In the genomic region with DNA sequence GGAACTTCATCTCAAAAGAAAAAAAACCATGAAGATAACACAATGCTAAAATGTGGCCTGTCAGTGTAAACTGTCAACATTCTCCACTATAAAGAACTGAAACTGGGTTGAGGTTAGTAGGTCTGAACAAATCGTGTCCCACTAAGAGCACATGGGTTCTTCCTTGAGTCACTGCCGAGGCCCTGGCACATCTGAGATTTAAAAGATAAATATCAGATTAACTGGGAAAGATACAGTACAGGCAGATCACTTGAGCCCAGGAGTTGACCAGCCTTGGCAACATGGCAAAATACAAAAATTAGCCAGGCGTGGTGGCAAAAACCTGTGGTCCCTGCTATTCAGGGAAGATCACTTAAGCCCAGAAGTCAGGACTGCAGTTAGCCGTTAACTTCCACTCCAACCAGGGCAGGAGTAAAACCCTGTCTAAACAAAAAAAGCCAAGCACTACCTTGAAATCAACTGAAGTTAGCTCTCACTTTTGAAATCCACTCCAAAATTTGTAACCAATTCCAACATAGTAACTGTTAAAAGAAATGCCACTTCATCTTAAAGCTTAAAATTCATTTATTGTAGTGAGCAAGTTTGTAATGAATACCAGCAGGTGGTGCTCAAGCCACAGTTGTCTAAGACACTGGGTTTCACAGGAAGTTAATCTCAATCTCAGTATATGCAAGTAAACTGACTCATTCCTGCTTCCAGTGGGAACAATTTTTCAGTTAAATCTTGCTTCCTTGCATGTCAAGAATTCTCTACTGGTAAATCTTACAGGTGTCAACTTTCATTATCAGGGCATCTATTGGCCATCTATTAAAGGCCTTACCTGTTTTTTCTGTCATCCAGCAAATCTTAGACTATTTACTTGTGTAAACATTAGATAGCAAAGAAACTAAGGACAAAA, we compare ENCODE assay signal across 1 cellular context.
TF ChIP-seq lines count a peak whose summit lies in the region.

No MANE protein-coding gene starts in this region.

TF ChIP-seq in GM12878, 131 proteins besides CTCF, POLR2A, EP300 and RAD21 (continued from another document and continues in another):
- TF ChIP-seq, protein P1, sequence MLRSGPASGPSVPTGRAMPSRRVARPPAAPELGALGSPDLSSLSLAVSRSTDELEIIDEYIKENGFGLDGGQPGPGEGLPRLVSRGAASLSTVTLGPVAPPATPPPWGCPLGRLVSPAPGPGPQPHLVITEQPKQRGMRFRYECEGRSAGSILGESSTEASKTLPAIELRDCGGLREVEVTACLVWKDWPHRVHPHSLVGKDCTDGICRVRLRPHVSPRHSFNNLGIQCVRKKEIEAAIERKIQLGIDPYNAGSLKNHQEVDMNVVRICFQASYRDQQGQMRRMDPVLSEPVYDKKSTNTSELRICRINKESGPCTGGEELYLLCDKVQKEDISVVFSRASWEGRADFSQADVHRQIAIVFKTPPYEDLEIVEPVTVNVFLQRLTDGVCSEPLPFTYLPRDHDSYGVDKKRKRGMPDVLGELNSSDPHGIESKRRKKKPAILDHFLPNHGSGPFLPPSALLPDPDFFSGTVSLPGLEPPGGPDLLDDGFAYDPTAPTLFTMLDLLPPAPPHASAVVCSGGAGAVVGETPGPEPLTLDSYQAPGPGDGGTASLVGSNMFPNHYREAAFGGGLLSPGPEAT (IDR thresholded peaks at IDR 0.05; ENCODE audit: low read depth), result 0 out of 2 replicates have a peak, but pooled peaks have one; percentile 26
- TF ChIP-seq PAX5 (IDR thresholded peaks at IDR 0.05; ENCODE audit: borderline replicate concordance, low read depth, low read length) (no peak), YBX1 (IDR thresholded peaks at IDR 0.05) (no peak), NR2F1 (conservative IDR thresholded peaks at IDR 0.05) (no peak), NRF1 (conservative IDR thresholded peaks at IDR 0.05; ENCODE audit: low read depth, low read length) (no peak), IRF4 (IDR thresholded peaks at IDR 0.05; ENCODE audit: low read depth, low read length) (0 out of 2 replicates have a peak, but pooled peaks have one; percentile 33), RAD51 (IDR thresholded peaks at IDR 0.05) (no peak), SUPT20H (IDR thresholded peaks at IDR 0.05; ENCODE audit: borderline replicate concordance, control insufficient read depth, low read depth, low read length) (no peak), HDAC6 (IDR thresholded peaks at IDR 0.05; ENCODE audit: unreplicated experiment) (peak; percentile 44), CBX5 (IDR thresholded peaks at IDR 0.05; ENCODE audit: low read depth) (no peak), ZNF622 (IDR thresholded peaks at IDR 0.05) (no peak), BCL11A (IDR thresholded peaks at IDR 0.05; ENCODE audit: low read depth, low read length) (no peak), POLR2AphosphoS2 (IDR thresholded peaks at IDR 0.05; ENCODE audit: low read depth, low read length) (peak; percentile 62), SMARCA5 (IDR thresholded peaks at IDR 0.05) (peak; percentile 78; the same call in 1 of the 2 replicates), JUNB (IDR thresholded peaks at IDR 0.05) (no peak), CREB1 (IDR thresholded peaks at IDR 0.05; ENCODE audit: low read depth) (peak; percentile 10; the same call in 1 of the 2 replicates), HDAC2 (IDR thresholded peaks at IDR 0.05) (no peak), ESRRA (IDR thresholded peaks at IDR 0.05; ENCODE audit: low read length) (no peak), TAF1 (IDR thresholded peaks at IDR 0.05; ENCODE audit: borderline replicate concordance, low read depth, low read length) (no peak), DPF2 (IDR thresholded peaks at IDR 0.05) (peak; percentile 74), CREM (IDR thresholded peaks at IDR 0.05; ENCODE audit: low read depth) (no peak), CEBPB (IDR thresholded peaks at IDR 0.05; ENCODE audit: borderline replicate concordance in 1 of 2, low read depth in 2 of 2, low read length in 2 of 2) (peak in 1 of 2 experiments; percentile 55; a peak in 1 of 4 replicates), ZNF207 (IDR thresholded peaks at IDR 0.05; ENCODE audit: borderline replicate concordance) (0 out of 2 replicates have a peak, but pooled peaks have one; percentile 16), FOXK2 (IDR thresholded peaks at IDR 0.05) (no peak), EZH2 (IDR thresholded peaks at IDR 0.05; ENCODE audit: borderline replicate concordance, control insufficient read depth, low read depth, low read length) (no peak), RB1 (IDR thresholded peaks at IDR 0.05; ENCODE audit: borderline replicate concordance) (0 out of 2 replicates have a peak, but pooled peaks have one; percentile 20), MTA3 (IDR thresholded peaks at IDR 0.05; ENCODE audit: borderline replicate concordance, low read length) (peak; percentile 86; the same call in 1 of the 2 replicates), SMAD1 (IDR thresholded peaks at IDR 0.05; ENCODE audit: low read depth, partially characterized antibody) (peak; percentile 34), HDGF (IDR thresholded peaks at IDR 0.05) (no peak), RBBP5 (conservative IDR thresholded peaks at IDR 0.05) (no peak), SMAD5 (IDR thresholded peaks at IDR 0.05; ENCODE audit: low read depth) (peak; percentile 84), NFXL1 (IDR thresholded peaks at IDR 0.05; ENCODE audit: borderline replicate concordance) (no peak), MXI1 (IDR thresholded peaks at IDR 0.05; ENCODE audit: low read depth, low read length) (peak; percentile 87), ZSCAN29 (IDR thresholded peaks at IDR 0.05) (no peak; the same call in 1 of the 2 replicates), EED (IDR thresholded peaks at IDR 0.05; ENCODE audit: low read depth) (no peak), GATAD2B (conservative IDR thresholded peaks at IDR 0.05; ENCODE audit: low read depth) (no peak), SMC3 (IDR thresholded peaks at IDR 0.05; ENCODE audit: borderline replicate concordance, low read length) (peak; percentile 61; the same call in 1 of the 2 replicates), NFYA (IDR thresholded peaks at IDR 0.05; ENCODE audit: borderline replicate concordance, low read depth, low read length) (no peak), ZBED1 (IDR thresholded peaks at IDR 0.05; ENCODE audit: borderline replicate concordance) (no peak; the same call in none of the 2 replicates), MYB (IDR thresholded peaks at IDR 0.05; ENCODE audit: borderline replicate concordance, low read depth, low read length) (no peak), ZNF24 (IDR thresholded peaks at IDR 0.05) (no peak), SPI1 (IDR thresholded peaks at IDR 0.05; ENCODE audit: borderline replicate concordance, insufficient read depth, low read depth, low read length) (peak; percentile 85), POU2F2 (IDR thresholded peaks at IDR 0.05; ENCODE audit: borderline replicate concordance, low read depth, low read length) (peak; percentile 38; the same call in 1 of the 3 replicates), STAT3 (IDR thresholded peaks at IDR 0.05; ENCODE audit: low read depth, low read length) (0 out of 2 replicates have a peak, but pooled peaks have one; percentile 40), NBN (IDR thresholded peaks at IDR 0.05) (no peak)
- TF ChIP-seq, protein P2, sequence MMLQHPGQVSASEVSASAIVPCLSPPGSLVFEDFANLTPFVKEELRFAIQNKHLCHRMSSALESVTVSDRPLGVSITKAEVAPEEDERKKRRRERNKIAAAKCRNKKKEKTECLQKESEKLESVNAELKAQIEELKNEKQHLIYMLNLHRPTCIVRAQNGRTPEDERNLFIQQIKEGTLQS (IDR thresholded peaks at IDR 0.05; ENCODE audit: borderline replicate concordance, extremely low read depth, low read depth, low read length), result no peak
- TF ChIP-seq, protein P3, sequence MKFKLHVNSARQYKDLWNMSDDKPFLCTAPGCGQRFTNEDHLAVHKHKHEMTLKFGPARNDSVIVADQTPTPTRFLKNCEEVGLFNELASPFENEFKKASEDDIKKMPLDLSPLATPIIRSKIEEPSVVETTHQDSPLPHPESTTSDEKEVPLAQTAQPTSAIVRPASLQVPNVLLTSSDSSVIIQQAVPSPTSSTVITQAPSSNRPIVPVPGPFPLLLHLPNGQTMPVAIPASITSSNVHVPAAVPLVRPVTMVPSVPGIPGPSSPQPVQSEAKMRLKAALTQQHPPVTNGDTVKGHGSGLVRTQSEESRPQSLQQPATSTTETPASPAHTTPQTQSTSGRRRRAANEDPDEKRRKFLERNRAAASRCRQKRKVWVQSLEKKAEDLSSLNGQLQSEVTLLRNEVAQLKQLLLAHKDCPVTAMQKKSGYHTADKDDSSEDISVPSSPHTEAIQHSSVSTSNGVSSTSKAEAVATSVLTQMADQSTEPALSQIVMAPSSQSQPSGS (IDR thresholded peaks at IDR 0.05; ENCODE audit: low read length), result peak; percentile 23
- TF ChIP-seq, protein P4, sequence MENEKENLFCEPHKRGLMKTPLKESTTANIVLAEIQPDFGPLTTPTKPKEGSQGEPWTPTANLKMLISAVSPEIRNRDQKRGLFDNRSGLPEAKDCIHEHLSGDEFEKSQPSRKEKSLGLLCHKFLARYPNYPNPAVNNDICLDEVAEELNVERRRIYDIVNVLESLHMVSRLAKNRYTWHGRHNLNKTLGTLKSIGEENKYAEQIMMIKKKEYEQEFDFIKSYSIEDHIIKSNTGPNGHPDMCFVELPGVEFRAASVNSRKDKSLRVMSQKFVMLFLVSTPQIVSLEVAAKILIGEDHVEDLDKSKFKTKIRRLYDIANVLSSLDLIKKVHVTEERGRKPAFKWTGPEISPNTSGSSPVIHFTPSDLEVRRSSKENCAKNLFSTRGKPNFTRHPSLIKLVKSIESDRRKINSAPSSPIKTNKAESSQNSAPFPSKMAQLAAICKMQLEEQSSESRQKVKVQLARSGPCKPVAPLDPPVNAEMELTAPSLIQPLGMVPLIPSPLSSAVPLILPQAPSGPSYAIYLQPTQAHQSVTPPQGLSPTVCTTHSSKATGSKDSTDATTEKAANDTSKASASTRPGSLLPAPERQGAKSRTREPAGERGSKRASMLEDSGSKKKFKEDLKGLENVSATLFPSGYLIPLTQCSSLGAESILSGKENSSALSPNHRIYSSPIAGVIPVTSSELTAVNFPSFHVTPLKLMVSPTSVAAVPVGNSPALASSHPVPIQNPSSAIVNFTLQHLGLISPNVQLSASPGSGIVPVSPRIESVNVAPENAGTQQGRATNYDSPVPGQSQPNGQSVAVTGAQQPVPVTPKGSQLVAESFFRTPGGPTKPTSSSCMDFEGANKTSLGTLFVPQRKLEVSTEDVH (IDR thresholded peaks at IDR 0.05; ENCODE audit: low read depth, partially characterized antibody), result peak; percentile 42
- TF ChIP-seq, protein P5, sequence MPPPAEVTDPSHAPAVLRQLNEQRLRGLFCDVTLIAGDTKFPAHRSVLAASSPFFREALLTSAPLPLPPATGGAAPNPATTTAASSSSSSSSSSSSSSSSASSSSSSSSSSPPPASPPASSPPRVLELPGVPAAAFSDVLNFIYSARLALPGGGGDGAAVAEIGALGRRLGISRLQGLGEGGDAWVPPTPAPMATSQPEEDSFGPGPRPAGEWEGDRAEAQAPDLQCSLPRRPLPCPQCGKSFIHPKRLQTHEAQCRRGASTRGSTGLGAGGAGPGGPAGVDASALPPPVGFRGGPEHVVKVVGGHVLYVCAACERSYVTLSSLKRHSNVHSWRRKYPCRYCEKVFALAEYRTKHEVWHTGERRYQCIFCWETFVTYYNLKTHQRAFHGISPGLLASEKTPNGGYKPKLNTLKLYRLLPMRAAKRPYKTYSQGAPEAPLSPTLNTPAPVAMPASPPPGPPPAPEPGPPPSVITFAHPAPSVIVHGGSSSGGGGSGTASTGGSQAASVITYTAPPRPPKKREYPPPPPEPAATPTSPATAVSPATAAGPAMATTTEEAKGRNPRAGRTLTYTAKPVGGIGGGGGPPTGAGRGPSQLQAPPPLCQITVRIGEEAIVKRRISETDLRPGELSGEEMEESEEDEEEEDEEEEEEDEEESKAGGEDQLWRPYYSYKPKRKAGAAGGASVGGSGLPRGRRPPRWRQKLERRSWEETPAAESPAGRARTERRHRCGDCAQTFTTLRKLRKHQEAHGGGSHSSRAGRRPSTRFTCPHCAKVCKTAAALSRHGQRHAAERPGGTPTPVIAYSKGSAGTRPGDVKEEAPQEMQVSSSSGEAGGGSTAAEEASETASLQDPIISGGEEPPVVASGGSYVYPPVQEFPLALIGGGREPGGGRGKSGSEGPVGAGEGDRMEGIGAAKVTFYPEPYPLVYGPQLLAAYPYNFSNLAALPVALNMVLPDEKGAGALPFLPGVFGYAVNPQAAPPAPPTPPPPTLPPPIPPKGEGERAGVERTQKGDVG (CRISPR knock-in tag; IDR thresholded peaks at IDR 0.05), result 0 out of 2 replicates have a peak, but pooled peaks have one; percentile 47
- TF ChIP-seq, protein P6, sequence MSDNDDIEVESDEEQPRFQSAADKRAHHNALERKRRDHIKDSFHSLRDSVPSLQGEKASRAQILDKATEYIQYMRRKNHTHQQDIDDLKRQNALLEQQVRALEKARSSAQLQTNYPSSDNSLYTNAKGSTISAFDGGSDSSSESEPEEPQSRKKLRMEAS (IDR thresholded peaks at IDR 0.05; ENCODE audit: low read depth, low read length), result 0 out of 2 replicates have a peak, but pooled peaks have one; percentile 45
- TF ChIP-seq, protein P7, sequence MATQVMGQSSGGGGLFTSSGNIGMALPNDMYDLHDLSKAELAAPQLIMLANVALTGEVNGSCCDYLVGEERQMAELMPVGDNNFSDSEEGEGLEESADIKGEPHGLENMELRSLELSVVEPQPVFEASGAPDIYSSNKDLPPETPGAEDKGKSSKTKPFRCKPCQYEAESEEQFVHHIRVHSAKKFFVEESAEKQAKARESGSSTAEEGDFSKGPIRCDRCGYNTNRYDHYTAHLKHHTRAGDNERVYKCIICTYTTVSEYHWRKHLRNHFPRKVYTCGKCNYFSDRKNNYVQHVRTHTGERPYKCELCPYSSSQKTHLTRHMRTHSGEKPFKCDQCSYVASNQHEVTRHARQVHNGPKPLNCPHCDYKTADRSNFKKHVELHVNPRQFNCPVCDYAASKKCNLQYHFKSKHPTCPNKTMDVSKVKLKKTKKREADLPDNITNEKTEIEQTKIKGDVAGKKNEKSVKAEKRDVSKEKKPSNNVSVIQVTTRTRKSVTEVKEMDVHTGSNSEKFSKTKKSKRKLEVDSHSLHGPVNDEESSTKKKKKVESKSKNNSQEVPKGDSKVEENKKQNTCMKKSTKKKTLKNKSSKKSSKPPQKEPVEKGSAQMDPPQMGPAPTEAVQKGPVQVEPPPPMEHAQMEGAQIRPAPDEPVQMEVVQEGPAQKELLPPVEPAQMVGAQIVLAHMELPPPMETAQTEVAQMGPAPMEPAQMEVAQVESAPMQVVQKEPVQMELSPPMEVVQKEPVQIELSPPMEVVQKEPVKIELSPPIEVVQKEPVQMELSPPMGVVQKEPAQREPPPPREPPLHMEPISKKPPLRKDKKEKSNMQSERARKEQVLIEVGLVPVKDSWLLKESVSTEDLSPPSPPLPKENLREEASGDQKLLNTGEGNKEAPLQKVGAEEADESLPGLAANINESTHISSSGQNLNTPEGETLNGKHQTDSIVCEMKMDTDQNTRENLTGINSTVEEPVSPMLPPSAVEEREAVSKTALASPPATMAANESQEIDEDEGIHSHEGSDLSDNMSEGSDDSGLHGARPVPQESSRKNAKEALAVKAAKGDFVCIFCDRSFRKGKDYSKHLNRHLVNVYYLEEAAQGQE (IDR thresholded peaks at IDR 0.05; ENCODE audit: low read depth, low read length), result no peak
- TF ChIP-seq, protein P8, sequence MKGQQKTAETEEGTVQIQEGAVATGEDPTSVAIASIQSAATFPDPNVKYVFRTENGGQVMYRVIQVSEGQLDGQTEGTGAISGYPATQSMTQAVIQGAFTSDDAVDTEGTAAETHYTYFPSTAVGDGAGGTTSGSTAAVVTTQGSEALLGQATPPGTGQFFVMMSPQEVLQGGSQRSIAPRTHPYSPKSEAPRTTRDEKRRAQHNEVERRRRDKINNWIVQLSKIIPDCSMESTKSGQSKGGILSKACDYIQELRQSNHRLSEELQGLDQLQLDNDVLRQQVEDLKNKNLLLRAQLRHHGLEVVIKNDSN (IDR thresholded peaks at IDR 0.05; ENCODE audit: borderline replicate concordance, extremely low read length, insufficient read depth, low read depth, low read length), result no peak
